ENCODE assay signal across 27 cellular contexts in the genomic region with DNA sequence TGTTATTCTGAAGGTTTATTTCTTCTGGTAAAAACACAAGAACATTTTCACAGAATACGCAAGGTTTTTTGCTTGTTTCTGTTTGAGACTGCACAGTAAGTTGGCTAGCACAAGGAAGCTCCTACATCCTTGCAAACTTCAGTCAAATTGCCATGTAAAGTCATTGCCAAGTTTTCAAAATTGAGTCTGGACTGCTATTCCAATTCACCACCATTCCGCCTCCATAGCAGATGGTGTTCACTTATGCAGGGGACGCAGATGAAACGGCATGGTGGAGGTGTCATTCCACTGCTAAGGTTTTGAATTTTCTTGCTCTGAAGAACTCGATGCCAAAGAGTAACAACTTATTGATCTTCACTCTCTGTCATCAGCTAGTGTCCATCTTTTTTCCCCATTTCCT.
DNase-seq lines count a peak whose midpoint lies in the region; ATAC-seq and TF ChIP-seq lines count a peak whose summit lies in the region.
"Had no signal": no experiment of that assay in that cellular context is flagged by ENCODE, and none has a peak within 500 bp of the region (broad histone marks: within the 10 kb centered on the region; RNA-seq: fewer than 3 reads in every experiment).

No MANE protein-coding gene starts in this region.

- no peak for ATAC-seq in upper lobe of right lung
- ATAC-seq in psoas muscle, result no peak
- ATAC-seq: A549; CD8-positive, alpha-beta T cell; K562; T-cell had no signal

- peak; percentile 57 for DNase-seq in G401 (ENCODE audit: low spot score)
- DNase-seq in NCI-H446 (lab: John Stamatoyannopoulos, UW), result peak; percentile 59 to 90
- DNase-seq in dorsolateral prefrontal cortex, result peak in 6 of 10 donors; percentile 5 to 60 (median 30)
- peak in 6 of 10 donors; percentile 11 to 70 (median 27) for DNase-seq in posterior cingulate gyrus
- DNase-seq in upper lobe of right lung, result no peak
- DNase-seq in psoas muscle, result no peak
- no peak for DNase-seq in GDM1 (lab: John Stamatoyannopoulos, UW)
- DNase-seq: Caco-2; CD8-positive, alpha-beta T cell; DMS79 treated with DMSO at 0.1 percent for 48 hours; GM23248; H7; Kasumi-1; NCI-H1092 treated with DMSO at 0.1 percent for 48 hours; NCI-H1436; NCI-H1930; NCI-H2107; NCI-H510A; NCI-H748 treated with DMSO at 0.1 percent for 48 hours; NK-92 treated with Interleukin-12 subunit alpha and Interleukin-12 subunit beta, amount 100 ng/mL, for 24 hours; PC-9; Right ventricle myocardium superior; T-cell had no signal

- H3K9me3 ChIP-seq in upper lobe of right lung (no peaks in the 10 kb centered on the region), psoas muscle (no peaks in the 10 kb centered on the region)
- H3K9me3 ChIP-seq: A549, Caco-2, SJSA1 had no signal

- H3K4me1 ChIP-seq in upper lobe of right lung, result no peaks in the 10 kb centered on the region
- no peaks in the 10 kb centered on the region for H3K4me1 ChIP-seq in psoas muscle
- H3K4me1 ChIP-seq: A549, SJSA1 had no signal

- H3K27ac ChIP-seq in dorsolateral prefrontal cortex, result peak overlapping the region in 38 of 59 donors; percentile 25 to 79 (median 60)
- H3K27ac ChIP-seq in upper lobe of right lung, result no peak overlapping the region
- H3K27ac ChIP-seq in psoas muscle, result no peak overlapping the region
- H3K27ac ChIP-seq: A549, C4-2B, GM23248, PC-9, SJSA1 had no signal

- no peak overlapping the region for H3K4me3 ChIP-seq in dorsolateral prefrontal cortex
- no peak overlapping the region for H3K4me3 ChIP-seq in upper lobe of right lung
- H3K4me3 ChIP-seq in psoas muscle, result no peak overlapping the region
- H3K4me3 ChIP-seq: A549, GM23248, K562, PC-9, SJSA1 had no signal

- intact Hi-C loops in dorsolateral prefrontal cortex (cut with DNase I) (loop anchor here (5.0 to 10.0 kb wide), 2 partner anchors 366 to 567 kb away; no protein-coding TSS in a partner anchor), posterior cingulate gyrus (cut with DNase I) (no loop called here), upper lobe of right lung (cut with DNase I) (no loop called here), psoas muscle (cut with DNase I) (no loop called here)

- in situ Hi-C loops in G401 (cut with HindIII; ENCODE audit: low sequenced_read_pairs), result no loop called here

- no peak for TF ChIP-seq CTCF in dorsolateral prefrontal cortex (IDR thresholded peaks at IDR 0.05 in 54 of 56, conservative IDR thresholded peaks at IDR 0.05 in 2 of 56; ENCODE audit: low read depth in 1 of 56, partially characterized antibody in 56 of 56)
- no peak for TF ChIP-seq CTCF in upper lobe of right lung (IDR thresholded peaks at IDR 0.05)
- TF ChIP-seq CTCF in psoas muscle (IDR thresholded peaks at IDR 0.05), result no peak

- H3K27me3 ChIP-seq in dorsolateral prefrontal cortex, result no peaks in the 10 kb centered on the region
- no peaks in the 10 kb centered on the region for H3K27me3 ChIP-seq in upper lobe of right lung
- no peaks in the 10 kb centered on the region for H3K27me3 ChIP-seq in psoas muscle (ENCODE audit: insufficient read depth in 3 of 3, low read length in 2 of 3)
- H3K27me3 ChIP-seq: SJSA1 had no signal

- H3K36me3 ChIP-seq in upper lobe of right lung, result no peaks in the 10 kb centered on the region
- H3K36me3 ChIP-seq in psoas muscle (ENCODE audit: insufficient read depth in 1 of 2, low read depth in 1 of 2), result no peaks in the 10 kb centered on the region
- H3K36me3 ChIP-seq: SJSA1 had no signal

- 87 to 95% (median 94%) methylated on average over 5 of the region's 5 CpGs for WGBS in psoas muscle, 3 donors

Comparison
In these comparisons a context has a peak if more than half of its experiments do, and no peak if none do; other contexts are left out.
1. DNase-seq: peak in G401 (single experiment), NCI-H446 (2 of 2), dorsolateral prefrontal cortex (6 of 10) and posterior cingulate gyrus (6 of 10); none in upper lobe of right lung (single experiment), psoas muscle (0 of 2) and GDM1 (single experiment).
2. H3K27ac ChIP-seq: peak in dorsolateral prefrontal cortex (38 of 59); none in upper lobe of right lung (single experiment) and psoas muscle (single experiment).
3. intact Hi-C loops: an anchor here in dorsolateral prefrontal cortex (5.0 to 10.0 kb wide); none called in posterior cingulate gyrus, upper lobe of right lung and psoas muscle.